26 cellular contexts compared by ENCODE assay signal in genomic region chr4:89009653-89010369, GRCh38.
"Had no signal": no experiment of that assay in that cellular context is flagged by ENCODE, and none has a peak within 500 bp of the region (broad histone marks: within the 10 kb centered on the region; RNA-seq: fewer than 3 reads in every experiment).

No MANE protein-coding gene starts in this region.

- H3K4me1 Mint-ChIP-seq: activated naive CD8-positive, alpha-beta T cell treated with anti-CD3 and anti-CD28 coated beads, Interleukin-2, amount 10 ng/mL, durations not matched to agents 7 days and 5 days had no signal

- H3K36me3 ChIP-seq: breast epithelium, left lung, neutrophil, ovary, right atrium auricular region, suprapubic skin, uterus had no signal

- H3K27me3 Mint-ChIP-seq: activated CD4-positive, alpha-beta memory T cell treated with anti-CD3 and anti-CD28 coated beads for 36 hours had no signal

- ATAC-seq: activated T-cell treated with anti-CD3 and anti-CD28 coated beads, Interleukin-2, amount 50 U/mL, for 72 hours; gastroesophageal sphincter; heart left ventricle; left lung; natural killer cell treated with Interleukin-12 subunit alpha and Interleukin-12 subunit beta and Interleukin-15 and Interleukin-18, amount 100 ng/mL, for 72 hours; psoas muscle had no signal

- H3K27me3 ChIP-seq: breast epithelium, gastroesophageal sphincter, heart left ventricle, left lung, neutrophil, ovary, right atrium auricular region, stomach, suprapubic skin, tibial nerve, uterus had no signal

- H3K4me3 ChIP-seq: breast epithelium, coronary artery, gastroesophageal sphincter, heart left ventricle, left lung, ovary, psoas muscle, right atrium auricular region, stomach, suprapubic skin, tibial nerve, uterus had no signal

- DNase-seq: activated CD4-positive, alpha-beta memory T cell treated with anti-CD3 and anti-CD28 coated beads for 36 hours; activated CD4-positive, alpha-beta T cell treated with anti-CD3 and anti-CD28 coated beads for 48 hours; activated effector memory CD4-positive, alpha-beta T cell treated with Interleukin-2 at 50 U/mL for 16 hours; activated naive CD4-positive, alpha-beta T cell treated with anti-CD3 and anti-CD28 coated beads for 36 hours; activated naive CD8-positive, alpha-beta T cell treated with anti-CD3 and anti-CD28 coated beads, Interleukin-2, amount 10 ng/mL, durations not matched to agents 7 days and 5 days; activated T-cell treated with anti-CD3 and anti-CD28 coated beads, Interleukin-2, amount 50 U/mL, for 72 hours; amniotic stem cell; heart left ventricle; islet precursor cell; left lung; mammary epithelial cell; midbrain; ovary; psoas muscle; stimulated activated CD4-positive, alpha-beta T cell treated with anti-CD3 and anti-CD28 coated beads, Interleukin-1b, Interleukin-23, amount 100 ng/mL, for 48 hours; stomach; T-helper 9 cell; uterus had no signal

- H3K27ac Mint-ChIP-seq: activated CD4-positive, alpha-beta memory T cell treated with anti-CD3 and anti-CD28 coated beads for 36 hours; activated naive CD4-positive, alpha-beta T cell treated with anti-CD3 and anti-CD28 coated beads for 36 hours; activated naive CD8-positive, alpha-beta T cell treated with anti-CD3 and anti-CD28 coated beads, Interleukin-2, amount 10 ng/mL, durations not matched to agents 7 days and 5 days; activated T-cell treated with anti-CD3 and anti-CD28 coated beads, Interleukin-2, amount 50 U/mL, for 72 hours; natural killer cell treated with Interleukin-12 subunit alpha and Interleukin-12 subunit beta and Interleukin-15 and Interleukin-18, amount 100 ng/mL, for 72 hours had no signal

- H3K36me3 Mint-ChIP-seq: natural killer cell treated with Interleukin-12 subunit alpha and Interleukin-12 subunit beta and Interleukin-15 and Interleukin-18, amount 100 ng/mL, for 72 hours had no signal

- H3K4me3 Mint-ChIP-seq: activated CD4-positive, alpha-beta memory T cell treated with anti-CD3 and anti-CD28 coated beads for 36 hours; activated naive CD4-positive, alpha-beta T cell treated with anti-CD3 and anti-CD28 coated beads for 36 hours; activated naive CD8-positive, alpha-beta T cell treated with anti-CD3 and anti-CD28 coated beads, Interleukin-2, amount 10 ng/mL, durations not matched to agents 7 days and 5 days; activated T-cell treated with anti-CD3 and anti-CD28 coated beads, Interleukin-2, amount 50 U/mL, for 72 hours; natural killer cell treated with Interleukin-12 subunit alpha and Interleukin-12 subunit beta and Interleukin-15 and Interleukin-18, amount 100 ng/mL, for 72 hours had no signal

- H3K9me3 ChIP-seq: neutrophil, ovary, suprapubic skin, uterus had no signal

- H3K27ac ChIP-seq: breast epithelium, coronary artery, gastroesophageal sphincter, heart left ventricle, left lung, neutrophil, ovary, psoas muscle, right atrium auricular region, stomach, suprapubic skin, tibial nerve, uterus had no signal

- H3K9me3 Mint-ChIP-seq: natural killer cell treated with Interleukin-12 subunit alpha and Interleukin-12 subunit beta and Interleukin-15 and Interleukin-18, amount 100 ng/mL, for 72 hours had no signal

- H3K4me1 ChIP-seq: breast epithelium, gastroesophageal sphincter, heart left ventricle, left lung, psoas muscle, right atrium auricular region, stomach, suprapubic skin, tibial nerve, uterus had no signal
